Comparison of ENCODE assay signal across 8 cellular contexts in the genomic region with DNA sequence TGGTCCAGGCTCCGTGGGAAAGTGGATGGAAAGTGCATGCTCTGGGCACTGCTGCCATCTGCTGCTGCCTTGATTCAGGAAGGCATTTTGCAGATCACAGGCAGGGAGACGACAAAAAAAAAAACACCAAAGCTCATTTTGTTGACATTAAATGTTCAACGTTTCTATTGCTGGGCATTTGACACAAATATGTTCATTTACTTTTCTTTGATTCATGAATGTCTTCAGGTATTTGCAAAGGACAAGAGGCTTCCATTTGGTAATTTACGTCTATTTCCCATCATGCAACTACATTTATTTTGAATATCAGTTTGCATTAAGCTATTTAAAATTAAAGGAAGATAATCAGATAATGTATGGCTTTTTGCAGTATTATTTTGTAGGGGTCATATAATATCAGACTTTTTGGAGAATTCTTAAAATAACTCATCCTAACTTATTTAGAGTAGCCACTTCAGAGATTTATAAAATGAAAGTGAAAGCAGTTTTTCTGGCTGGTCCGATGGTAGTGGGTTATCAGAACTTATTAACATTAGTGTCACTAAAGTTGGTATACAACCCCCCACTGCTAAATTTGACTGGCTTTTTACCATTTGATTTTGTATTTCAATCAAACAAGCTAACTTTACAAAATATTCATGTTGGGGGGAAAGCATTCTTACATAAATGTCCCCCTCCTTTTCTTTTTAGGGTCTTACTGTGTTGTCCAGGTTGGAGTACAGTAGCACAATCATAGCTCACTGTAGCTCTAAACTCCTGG.
DNase-seq lines count a peak whose midpoint lies in the region; ATAC-seq and TF ChIP-seq lines count a peak whose summit lies in the region.

No MANE protein-coding gene starts in this region.

- TF ChIP-seq CTCF in coronary artery (IDR thresholded peaks at IDR 0.05), result no peak

- peak; percentile 56 for DNase-seq in NCI-H2171 (lab: John Stamatoyannopoulos, UW)
- peak; percentile 31 for DNase-seq in activated CD4-positive, CD25-positive, alpha-beta regulatory T cell treated with anti-CD3 and anti-CD28 coated beads, Interleukin-2, amount 50 U/mL, for 16 hours (ENCODE audit: low read depth, low spot score)
- no peak for DNase-seq in coronary artery (ENCODE audit: low spot score)
- DNase-seq in left kidney (ENCODE audit: low read depth, low spot score), result peak; percentile 90
- DNase-seq in stimulated activated CD4-positive, alpha-beta T cell treated with anti-CD3 and anti-CD28 coated beads, Interleukin-2, amount 100 ng/mL, for 24 hours, result peak; percentile 61 to 70

- H3K4me3 ChIP-seq in ACC112 (ENCODE audit: low read depth, low read length), result peak overlapping the region; percentile 95
- H3K4me3 ChIP-seq in coronary artery, result peak overlapping the region; percentile 72

- peak overlapping the region; percentile 62 for H3K27ac ChIP-seq in ACC112 (ENCODE audit: low read depth, low read length)
- peak overlapping the region; percentile 47 to 73 for H3K27ac ChIP-seq in coronary artery

- peaks cover 6% of the 10 kb centered on the region for H3K4me1 ChIP-seq in ACC112 (ENCODE audit: control insufficient read depth, insufficient read depth, low read length, unreplicated experiment)

- no peaks in the 10 kb centered on the region for H3K36me3 ChIP-seq in ACC112 (ENCODE audit: insufficient read depth, low read length)

- H2AFZ ChIP-seq in ACC112 (ENCODE audit: low read length, unreplicated experiment), result peak overlapping the region; percentile 94

- H3K79me2 ChIP-seq in ACC112 (ENCODE audit: control insufficient read depth, insufficient read depth, low read length, unreplicated experiment), result no peaks in the 10 kb centered on the region

- ATAC-seq in GM18499 (IDR thresholded peaks at IDR 0.05; ENCODE audit: insufficient read depth, unreplicated experiment) (peak; percentile 37), HG03045 (IDR thresholded peaks at IDR 0.05; ENCODE audit: unreplicated experiment) (peak; percentile 62)

- no peaks in the 10 kb centered on the region for H3K27me3 ChIP-seq in ACC112 (ENCODE audit: insufficient read depth, low read length)
